In the genomic region with DNA sequence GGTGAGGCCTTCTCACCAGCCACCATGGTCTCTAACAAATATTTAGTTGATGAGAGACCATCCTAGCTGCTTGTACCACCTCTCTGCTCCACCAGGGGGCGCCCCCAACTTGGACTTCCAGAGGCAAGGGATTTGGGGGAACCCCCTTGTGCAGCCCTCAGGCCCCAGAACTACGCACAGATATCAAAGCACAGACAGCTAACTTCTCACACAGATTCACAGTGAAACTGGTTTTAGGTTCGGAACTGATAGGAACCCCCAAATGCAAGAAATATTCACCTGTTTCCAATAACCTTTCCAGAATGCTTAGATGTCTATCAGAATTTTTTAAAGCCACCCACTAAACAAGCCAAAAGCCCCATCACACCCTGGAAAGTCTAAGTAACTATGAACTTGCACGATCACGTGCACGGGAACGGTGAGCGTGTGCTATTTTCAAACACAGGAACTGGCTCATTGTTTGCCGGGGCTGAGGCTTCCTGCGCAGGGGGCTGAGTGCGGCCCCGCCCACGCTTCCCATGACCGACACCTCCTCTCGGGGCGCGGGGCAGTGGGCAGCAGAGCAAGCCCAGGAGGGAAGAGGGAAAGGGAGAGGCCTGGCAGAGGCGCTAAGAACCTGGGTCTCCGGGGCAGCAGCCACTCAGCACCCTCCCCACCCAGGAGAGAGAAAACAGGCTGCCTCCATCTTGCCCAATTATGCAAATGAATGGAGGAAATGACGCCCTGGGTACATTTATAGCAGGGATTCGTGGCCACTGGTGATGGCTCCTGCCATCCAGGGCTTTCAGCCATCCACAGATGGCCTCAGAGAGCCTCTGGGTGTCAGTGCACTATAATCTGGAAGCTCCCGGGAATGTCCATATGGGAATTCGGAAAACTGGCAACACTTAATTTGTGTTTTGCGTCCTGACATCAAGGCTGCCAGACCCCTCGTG, we compare ENCODE assay signal across 8 cellular contexts.
DNase-seq lines count a peak whose midpoint lies in the region; ATAC-seq and TF ChIP-seq lines count a peak whose summit lies in the region.

No MANE protein-coding gene starts in this region.

- H3K27ac ChIP-seq in DND-41 (ENCODE audit: low read length): peak overlapping the region; percentile 86
- H3K27ac ChIP-seq in IMR-90 (ENCODE audit: insufficient read depth, low read length): no peak overlapping the region
- H3K27ac ChIP-seq in foreskin keratinocyte: no peak overlapping the region
- peak overlapping the region; percentile 23 to 41 for H3K27ac ChIP-seq in testis

- H4K5ac ChIP-seq in IMR-90 (ENCODE audit: low read depth, low read length): no peak overlapping the region

- H2AK9ac ChIP-seq in IMR-90 (replicated peaks; ENCODE audit: low read depth, low read length, poor library complexity): no peak overlapping the region

- peak overlapping the region; percentile 72 for H3K4me2 ChIP-seq in DND-41 (ENCODE audit: insufficient read depth, low read length)
- H3K4me2 ChIP-seq in IMR-90 (ENCODE audit: low read depth, low read length): no peak overlapping the region

- H2BK5ac ChIP-seq in IMR-90 (ENCODE audit: low read depth, low read length, poor library complexity, severe bottlenecking): no peak overlapping the region

- H3K4me1 Mint-ChIP-seq in osteocyte (ENCODE audit: unreplicated experiment): no peaks in the 10 kb centered on the region

- no peak overlapping the region for H4K91ac ChIP-seq in IMR-90 (ENCODE audit: insufficient read depth, low read depth, low read length)

- H3K9ac ChIP-seq in DND-41 (ENCODE audit: low read depth, low read length) (peak overlapping the region; percentile 55), IMR-90 (ENCODE audit: low read depth, low read length) (no peak overlapping the region)

- no peaks in the 10 kb centered on the region for H3K36me3 Mint-ChIP-seq in osteocyte (ENCODE audit: unreplicated experiment)

- H3K9me3 Mint-ChIP-seq in osteocyte (ENCODE audit: unreplicated experiment): no peaks in the 10 kb centered on the region

- H3K4me3 ChIP-seq in DND-41 (ENCODE audit: low read depth in 1 of 2, low read length in 2 of 2) (peak overlapping the region in 1 of 2 experiments; percentile 53; a peak in 3 of 4 replicates), IMR-90 (ENCODE audit: insufficient read depth, low read depth, low read length) (no peak overlapping the region), testis (peak overlapping the region; percentile 33 to 46)

- POLR2A ChIA-PET in IMR-90 (lab: Charles Lee; ENCODE audit: unreplicated experiment): no interaction called here

- H3K27me3 ChIP-seq in DND-41 (ENCODE audit: insufficient read depth, low read length, poor library complexity) (no peaks in the 10 kb centered on the region), IMR-90 (ENCODE audit: control insufficient read depth, insufficient read depth, low read length) (peaks cover 23% of the 10 kb centered on the region), foreskin keratinocyte (no peaks in the 10 kb centered on the region), testis (no peaks in the 10 kb centered on the region)

- no peak overlapping the region for H2AK5ac ChIP-seq in IMR-90 (ENCODE audit: low read depth, low read length)

- ATAC-seq in DND-41 (ENCODE audit: insufficient read depth, low read depth) (peak; percentile 92), GM21528 (IDR thresholded peaks at IDR 0.05; ENCODE audit: low FRiP score, unreplicated experiment) (peak; percentile 70), IMR-90 (ENCODE audit: low read depth) (peak; percentile 86), foreskin keratinocyte (peak; percentile 76)

- no peak overlapping the region for H3K27ac Mint-ChIP-seq in osteocyte (ENCODE audit: unreplicated experiment)

- BruUV-seq in IMR-90 (replicated peaks; lab: Mats Ljungman, UMichigan): no TSS peak

- H3K27me3 Mint-ChIP-seq in osteocyte (ENCODE audit: unreplicated experiment): no peaks in the 10 kb centered on the region

- no peak overlapping the region for H3K4me3 Mint-ChIP-seq in osteocyte (ENCODE audit: unreplicated experiment)

- no peak overlapping the region for H3K18ac ChIP-seq in IMR-90 (ENCODE audit: low read depth, low read length)

- TF ChIP-seq POLR2A in IMR-90 (IDR thresholded peaks at IDR 0.05; ENCODE audit: low read depth, low read length) (no peak), testis (IDR thresholded peaks at IDR 0.05) (no peak)

- 46% methylated on average over 8 of the region's 25 CpGs; no CpG with 5 or more reads in 1 of the 2 experiments for WGBS in IMR-90 (ENCODE audit: extremely low coverage in 2 of 2, insufficient read length in 1 of 2), 2 experiments
- 21 to 25% methylated on average over 24 to 25 of the region's 25 CpGs for WGBS in testis, 2 donors

- TF ChIP-seq RAD21 in IMR-90 (IDR thresholded peaks at IDR 0.05; ENCODE audit: low read length): peak; percentile 74

- intact Hi-C loops in IMR-90 (cut with micrococcal nuclease) (loop anchor here (1.0 kb wide), 1 partner anchor 94 kb away; no protein-coding TSS in a partner anchor), testis (cut with DNase I; ENCODE audit: low total_unique reads) (loop anchor here (5.0 kb wide), 1 partner anchor 93 kb away; the partner anchor contains the start of gene CCDC88C)

- H3K56ac ChIP-seq in IMR-90 (ENCODE audit: extremely low read depth, insufficient read depth, low read length): no peak overlapping the region

- TF ChIP-seq CTCF in DND-41 (IDR thresholded peaks at IDR 0.05; ENCODE audit: borderline replicate concordance, extremely low read depth, low read length, poor library complexity, severe bottlenecking): peak; percentile 99
- TF ChIP-seq CTCF in IMR-90 (conservative IDR thresholded peaks at IDR 0.05; ENCODE audit: low read depth, low read length): peak; percentile 81
- peak; percentile 97 for TF ChIP-seq CTCF in foreskin keratinocyte (conservative IDR thresholded peaks at IDR 0.05)
- peak; percentile 98 for TF ChIP-seq CTCF in osteocyte (IDR thresholded peaks at IDR 0.05)
- peak; percentile 98 to 99 (median 98) for TF ChIP-seq CTCF in testis (IDR thresholded peaks at IDR 0.05)

- H3K36me3 ChIP-seq in DND-41 (ENCODE audit: insufficient read depth, low read length) (peaks cover 94% of the 10 kb centered on the region), IMR-90 (ENCODE audit: control insufficient read depth, insufficient read depth, low read length) (no peaks in the 10 kb centered on the region), testis (ENCODE audit: low read depth, missing control alignments) (no peaks in the 10 kb centered on the region)

- no peak overlapping the region for H3K4ac ChIP-seq in IMR-90 (ENCODE audit: low read depth, low read length)

- dilution Hi-C loops in IMR-90 (cut with HindIII; ENCODE audit: low sequenced_read_pairs, unreplicated experiment): no loop called here

- DNase-seq in DND-41 (peak; percentile 85), IMR-90 (peak; percentile 46), RKO (ENCODE audit: low spot score) (peak; percentile 64), foreskin keratinocyte (peak; percentile 7 to 45), osteocyte (ENCODE audit: extremely low spot score, unreplicated experiment) (peak; percentile 91), testis (peak; percentile 96)
- peak; percentile 98 for DNase-seq in activated effector memory CD4-positive, alpha-beta T cell treated with anti-CD3 and anti-CD28 coated beads, Interleukin-2, amount 50 U/mL, for 16 hours

- no peak overlapping the region for H4K8ac ChIP-seq in IMR-90 (ENCODE audit: low read depth in 2 of 2, low read length in 2 of 2)

- H2AFZ ChIP-seq in DND-41 (ENCODE audit: low read depth, low read length) (peak overlapping the region; percentile 69), IMR-90 (replicated peaks; ENCODE audit: low read length, poor library complexity) (no peak overlapping the region)

- H3K14ac ChIP-seq in IMR-90 (replicated peaks; ENCODE audit: low read depth, low read length): no peak overlapping the region

- H4K20me1 ChIP-seq in DND-41 (ENCODE audit: insufficient read depth, low read length) (0 out of 2 replicates have a peak, but pooled peaks cover 2% of the 10 kb centered on the region), IMR-90 (ENCODE audit: insufficient read depth, low read length) (no peaks in the 10 kb centered on the region)

- no peaks in the 10 kb centered on the region for H3K79me1 ChIP-seq in IMR-90 (ENCODE audit: low read depth in 1 of 2, low read length in 2 of 2)

- H2BK15ac ChIP-seq in IMR-90 (ENCODE audit: low read depth, low read length): no peak overlapping the region

- in situ Hi-C loops in IMR-90 (cut with MboI; ENCODE audit: low sequenced_read_pairs): loop anchor here (10.0 kb wide), 1 partner anchor 101 kb away; no protein-coding TSS in a partner anchor

- no peak overlapping the region for H3K23ac ChIP-seq in IMR-90 (ENCODE audit: low read depth, low read length)

- no peak overlapping the region for H2BK20ac ChIP-seq in IMR-90 (ENCODE audit: low read depth, low read length)

- CTCF ChIA-PET in IMR-90 (lab: Yijun Ruan, JAX): interaction anchor here (0.6 to 1.9 kb wide), 10 partner anchors 10 to 137 kb away, joined by 3 to 9 read pairs (median 3); partner anchors contain the start of gene CCDC88C

- H3K9me1 ChIP-seq in IMR-90 (ENCODE audit: insufficient read depth, low read length): no peaks in the 10 kb centered on the region

- H3K79me2 ChIP-seq in DND-41 (ENCODE audit: insufficient read depth, low read length): 0 out of 2 replicates have a peak, but pooled peaks cover 3% of the 10 kb centered on the region

- H2BK120ac ChIP-seq in IMR-90 (ENCODE audit: low read depth, low read length): no peak overlapping the region

- H3K4me1 ChIP-seq in DND-41 (ENCODE audit: insufficient read depth, low read length) (peaks cover 29% of the 10 kb centered on the region), IMR-90 (ENCODE audit: control insufficient read depth, insufficient read depth, low read length) (no peaks in the 10 kb centered on the region), foreskin keratinocyte (no peaks in the 10 kb centered on the region), testis (peaks cover 10% of the 10 kb centered on the region)

- H3K9me3 ChIP-seq in DND-41 (ENCODE audit: insufficient read depth, low read length, severe bottlenecking) (no peaks in the 10 kb centered on the region), IMR-90 (ENCODE audit: control insufficient read depth, insufficient read depth, low read length) (no peaks in the 10 kb centered on the region), testis (no peaks in the 10 kb centered on the region)

TF ChIP-seq in IMR-90, 13 proteins besides CTCF, POLR2A, EP300 and RAD21:
- TF ChIP-seq MXI1 (IDR thresholded peaks at IDR 0.05; ENCODE audit: borderline replicate concordance, low read depth, low read length) (no peak), SMC3 (IDR thresholded peaks at IDR 0.05; ENCODE audit: low read depth, low read length) (peak; percentile 69)

Comparison
In these comparisons a context has a peak if more than half of its experiments do, and no peak if none do; other contexts are left out.
1. DNase-seq: peak in every context shown above with its lines; median percentile 98 in activated effector memory CD4-positive, alpha-beta T cell treated with anti-CD3 and anti-CD28 coated beads, Interleukin-2, amount 50 U/mL, for 16 hours; 96 in testis; 91 in osteocyte; 85 in DND-41; 64 in RKO; 46 in IMR-90; 26 in foreskin keratinocyte.
2. H3K27ac ChIP-seq: peak in DND-41 (single experiment) and testis (2 of 2); none in IMR-90 (single experiment) and foreskin keratinocyte (single experiment).
3. Peak in every context shown above with its lines, with median percentiles within 50 percentile points of each other: ATAC-seq and CTCF ChIP-seq.